ENCODE assay signal across 14 cellular contexts in genomic region chrX:104281564-104281963, GRCh38. TPM values are rescaled to one million over a fixed set of nuclear protein-coding genes. Genes with fewer than 3 reads are reported as not detected.
DNase-seq lines count a peak whose midpoint lies in the region; ATAC-seq and TF ChIP-seq lines count a peak whose summit lies in the region.
"Had no signal": no experiment of that assay in that cellular context is flagged by ENCODE, and none has a peak within 500 bp of the region (broad histone marks: within the 10 kb centered on the region; RNA-seq: fewer than 3 reads in every experiment).

No MANE protein-coding gene starts in this region.

- CTCF ChIA-PET in RWPE1 (lab: Yijun Ruan, JAX) = interaction anchor here (0.7 kb wide), 1 partner anchor 40 kb away, joined by 3 read pairs; no protein-coding TSS in a partner anchor
- CTCF ChIA-PET in activated CD4-positive, alpha-beta memory T cell treated with anti-CD3 and anti-CD28 coated beads for 36 hours (lab: Charles Lee) = no interaction called here

- H3K27ac Mint-ChIP-seq in activated CD4-positive, alpha-beta memory T cell treated with anti-CD3 and anti-CD28 coated beads for 36 hours = no peak overlapping the region
- no peak overlapping the region for H3K27ac Mint-ChIP-seq in activated naive CD8-positive, alpha-beta T cell treated with anti-CD3 and anti-CD28 coated beads, Interleukin-2, amount 50 U/mL, for 24 hours
- H3K27ac Mint-ChIP-seq: CD4-positive, CD25-positive, alpha-beta regulatory T cell had no signal

- no peaks in the 10 kb centered on the region for H3K27me3 ChIP-seq in trophoblast cell (ENCODE audit: insufficient read depth, low read length)
- H3K27me3 ChIP-seq: BLaER1 had no signal

- no peak overlapping the region for H2AFZ ChIP-seq in trophoblast cell (ENCODE audit: insufficient read depth, low read length, poor library complexity)
- H2AFZ ChIP-seq: GM23248 had no signal

- no peaks in the 10 kb centered on the region for H3K79me2 ChIP-seq in trophoblast cell (ENCODE audit: control insufficient read depth, insufficient read depth, low read length, poor library complexity)

- H3K4me3 ChIP-seq in epithelial cell of esophagus (ENCODE audit: low read length) = no peak overlapping the region
- H3K4me3 ChIP-seq in trophoblast cell (ENCODE audit: low read depth, low read length) = no peak overlapping the region
- H3K4me3 ChIP-seq: BLaER1, GM23248 had no signal

- no peak overlapping the region for H3K18ac ChIP-seq in trophoblast cell (ENCODE audit: low read length)

- H2BK12ac ChIP-seq in trophoblast cell (ENCODE audit: low read length) = no peak overlapping the region

- H4K12ac ChIP-seq in trophoblast cell (ENCODE audit: low read depth, low read length) = no peak overlapping the region

- H2BK5ac ChIP-seq in trophoblast cell (ENCODE audit: low read depth, low read length, poor library complexity) = no peak overlapping the region

- H2BK120ac ChIP-seq in trophoblast cell (ENCODE audit: insufficient read depth, low read length, poor library complexity) = no peak overlapping the region

- no peaks in the 10 kb centered on the region for H3K79me1 ChIP-seq in trophoblast cell (ENCODE audit: low read length)

- no peak for TF ChIP-seq CTCF in RWPE1 (conservative IDR thresholded peaks at IDR 0.05; ENCODE audit: low read depth)
- TF ChIP-seq CTCF in epithelial cell of esophagus (IDR thresholded peaks at IDR 0.05; ENCODE audit: insufficient read depth, low read depth, low read length, missing control alignments) = no peak

- no peak overlapping the region for H4K91ac ChIP-seq in trophoblast cell (ENCODE audit: low read depth, low read length)

- H3K9ac ChIP-seq in trophoblast cell (ENCODE audit: low read length) = no peak overlapping the region
- H3K9ac ChIP-seq: BLaER1, GM23248 had no signal

- H3K36me3 Mint-ChIP-seq in activated CD4-positive, alpha-beta memory T cell treated with anti-CD3 and anti-CD28 coated beads for 36 hours = no peaks in the 10 kb centered on the region
- no peaks in the 10 kb centered on the region for H3K36me3 Mint-ChIP-seq in activated naive CD8-positive, alpha-beta T cell treated with anti-CD3 and anti-CD28 coated beads, Interleukin-2, amount 50 U/mL, for 24 hours (ENCODE audit: low read depth)
- H3K36me3 Mint-ChIP-seq: CD4-positive, CD25-positive, alpha-beta regulatory T cell had no signal

- H3K9me3 ChIP-seq in trophoblast cell (ENCODE audit: insufficient read depth, low read depth, low read length) = no peaks in the 10 kb centered on the region
- H3K9me3 ChIP-seq: BLaER1 had no signal

- H3K4ac ChIP-seq in trophoblast cell (ENCODE audit: low read depth, low read length) = no peak overlapping the region

- H3K27me3 Mint-ChIP-seq in activated CD4-positive, alpha-beta memory T cell treated with anti-CD3 and anti-CD28 coated beads for 36 hours = peaks cover 1% of the 10 kb centered on the region
- no peaks in the 10 kb centered on the region for H3K27me3 Mint-ChIP-seq in activated naive CD8-positive, alpha-beta T cell treated with anti-CD3 and anti-CD28 coated beads, Interleukin-2, amount 50 U/mL, for 24 hours

- no peak overlapping the region for H3K23ac ChIP-seq in trophoblast cell (ENCODE audit: low read length)

- intact Hi-C loops in activated CD4-positive, alpha-beta memory T cell treated with anti-CD3 and anti-CD28 coated beads for 36 hours (cut with micrococcal nuclease) = no loop called here

- peak; percentile 7 for DNase-seq in RWPE1 (ENCODE audit: low spot score)
- DNase-seq in epithelial cell of esophagus (ENCODE audit: low read depth) = peak; percentile 53
- peak; percentile 0 to 31 for DNase-seq in trophoblast cell
- no peak for DNase-seq in amniotic stem cell (lab: John Stamatoyannopoulos, UW)
- no peak for DNase-seq in activated CD4-positive, alpha-beta memory T cell treated with anti-CD3 and anti-CD28 coated beads for 36 hours
- DNase-seq in activated naive CD8-positive, alpha-beta T cell treated with anti-CD3 and anti-CD28 coated beads, Interleukin-2, amount 50 U/mL, for 24 hours = no peak
- DNase-seq: AML-193; CD4-positive, CD25-positive, alpha-beta regulatory T cell; GM23248 had no signal

- no peak overlapping the region for H3K4me3 Mint-ChIP-seq in activated CD4-positive, alpha-beta memory T cell treated with anti-CD3 and anti-CD28 coated beads for 36 hours
- H3K4me3 Mint-ChIP-seq in activated naive CD8-positive, alpha-beta T cell treated with anti-CD3 and anti-CD28 coated beads, Interleukin-2, amount 50 U/mL, for 24 hours = no peak overlapping the region
- H3K4me3 Mint-ChIP-seq: CD4-positive, CD25-positive, alpha-beta regulatory T cell had no signal

- H3K9me3 Mint-ChIP-seq in activated CD4-positive, alpha-beta memory T cell treated with anti-CD3 and anti-CD28 coated beads for 36 hours = no peaks in the 10 kb centered on the region
- H3K9me3 Mint-ChIP-seq in activated naive CD8-positive, alpha-beta T cell treated with anti-CD3 and anti-CD28 coated beads, Interleukin-2, amount 50 U/mL, for 24 hours = no peaks in the 10 kb centered on the region

- POLR2A ChIA-PET in RWPE1 (lab: Yijun Ruan, JAX; ENCODE audit: low non-redundant PET) = no interaction called here
- POLR2A ChIA-PET in activated CD4-positive, alpha-beta memory T cell treated with anti-CD3 and anti-CD28 coated beads for 36 hours (lab: Charles Lee) = no interaction called here

- H3K4me1 Mint-ChIP-seq in activated CD4-positive, alpha-beta memory T cell treated with anti-CD3 and anti-CD28 coated beads for 36 hours (ENCODE audit: low read depth) = no peaks in the 10 kb centered on the region
- H3K4me1 Mint-ChIP-seq in activated naive CD8-positive, alpha-beta T cell treated with anti-CD3 and anti-CD28 coated beads, Interleukin-2, amount 50 U/mL, for 24 hours = no peaks in the 10 kb centered on the region
- H3K4me1 Mint-ChIP-seq: CD4-positive, CD25-positive, alpha-beta regulatory T cell had no signal

- H2AK5ac ChIP-seq in trophoblast cell (ENCODE audit: low read length) = no peak overlapping the region

- no peak overlapping the region for H4K8ac ChIP-seq in trophoblast cell (ENCODE audit: low read depth, low read length)

- no peak overlapping the region for H3K4me2 ChIP-seq in trophoblast cell (ENCODE audit: low read length)
- H3K4me2 ChIP-seq: BLaER1 had no signal

- no peaks in the 10 kb centered on the region for H3K4me1 ChIP-seq in trophoblast cell (ENCODE audit: control insufficient read depth in 1 of 2, insufficient read depth in 2 of 2, low read length in 2 of 2)
- H3K4me1 ChIP-seq: BLaER1 had no signal

- H3K36me3 ChIP-seq in trophoblast cell (ENCODE audit: control insufficient read depth in 1 of 2, insufficient read depth in 2 of 2, low read length in 2 of 2) = no peaks in the 10 kb centered on the region
- H3K36me3 ChIP-seq: BLaER1 had no signal

- WGBS in trophoblast cell (ENCODE audit: extremely low coverage, insufficient coverage, insufficient read length) = no CpG with 5 or more reads among the region's 4 CpGs

- no peak overlapping the region for H3K14ac ChIP-seq in trophoblast cell (ENCODE audit: low read length)

- H3K27ac ChIP-seq in RWPE1 (no peak overlapping the region), angular gyrus (ENCODE audit: low read depth, low read length) (peak overlapping the region; percentile 30), trophoblast cell (ENCODE audit: low read depth, low read length) (no peak overlapping the region)
- H3K27ac ChIP-seq: BLaER1, GM23248 had no signal

- no peak for ATAC-seq in activated naive CD8-positive, alpha-beta T cell treated with anti-CD3 and anti-CD28 coated beads, Interleukin-2, amount 50 U/mL, for 24 hours
- no peak for ATAC-seq in GM18498 (IDR thresholded peaks at IDR 0.05; ENCODE audit: unreplicated experiment)
- ATAC-seq: HCT116, HepG2 had no signal

RNA-seq across cellular contexts. Expression of gene ESX1, which starts 26.8 kb away (rescaled TPM):
- polyA plus RNA-seq in trophoblast cell (2013) = not detected in 2 replicates
- total RNA-seq in activated CD4-positive, alpha-beta memory T cell treated with anti-CD3 and anti-CD28 coated beads for 36 hours = not detected
- total RNA-seq: CD4-positive, CD25-positive, alpha-beta regulatory T cell; GM23248; HepG2 had no signal
- polyA plus RNA-seq: CD4-positive, CD25-positive, alpha-beta regulatory T cell; GM23248; HepG2 had no signal

Comparison
In these comparisons a context has a peak if more than half of its experiments do, and no peak if none do; other contexts are left out.
1. DNase-seq: peak in RWPE1 (single experiment), epithelial cell of esophagus (single experiment) and trophoblast cell (2 of 2); none in amniotic stem cell (single experiment), activated CD4-positive, alpha-beta memory T cell treated with anti-CD3 and anti-CD28 coated beads for 36 hours (single experiment) and activated naive CD8-positive, alpha-beta T cell treated with anti-CD3 and anti-CD28 coated beads, Interleukin-2, amount 50 U/mL, for 24 hours (single experiment).